12 cellular contexts compared by ENCODE assay signal in genomic region chrX:101208152-101208905, GRCh38. TPM values are rescaled to one million over a fixed set of nuclear protein-coding genes. Genes with fewer than 3 reads are reported as not detected.
DNase-seq lines count a peak whose midpoint lies in the region; ATAC-seq and TF ChIP-seq lines count a peak whose summit lies in the region.
"Had no signal": no experiment of that assay in that cellular context is flagged by ENCODE, and none has a peak within 500 bp of the region (broad histone marks: within the 10 kb centered on the region; RNA-seq: fewer than 3 reads in every experiment).

No MANE protein-coding gene starts in this region.

- no peak overlapping the region for H2BK5ac ChIP-seq in mesendoderm (ENCODE audit: low read length)

- H3K56ac ChIP-seq in mesendoderm (ENCODE audit: low read length), result no peak overlapping the region

- no peaks in the 10 kb centered on the region for H3K79me2 ChIP-seq in mesendoderm (ENCODE audit: control insufficient read depth, insufficient read depth, low read length)

- H3K4me2 ChIP-seq in mesendoderm (ENCODE audit: low read length), result no peak overlapping the region
- H3K4me2 ChIP-seq: KMS-11 had no signal

- no peaks in the 10 kb centered on the region for H3K79me1 ChIP-seq in mesendoderm (ENCODE audit: low read length)

- no peak overlapping the region for H4K8ac ChIP-seq in mesendoderm (ENCODE audit: low read depth, low read length)

- H3K36me3 ChIP-seq in mesendoderm (ENCODE audit: control insufficient read depth, insufficient read depth, low read length), result no peaks in the 10 kb centered on the region
- H3K36me3 ChIP-seq: cardiac muscle cell, neutrophil had no signal

- no peak overlapping the region for H3K9ac ChIP-seq in mesendoderm (ENCODE audit: low read length)
- H3K9ac ChIP-seq: KMS-11 had no signal

- H3K4me1 ChIP-seq in mesendoderm (ENCODE audit: control insufficient read depth, low read depth, low read length), result no peaks in the 10 kb centered on the region

- no CpG with 5 or more reads among the region's 4 CpGs for WGBS in mesendoderm (ENCODE audit: extremely low coverage, insufficient coverage, low lambda C conversion rate)

- H3K4ac ChIP-seq in mesendoderm (ENCODE audit: low read depth, low read length), result no peak overlapping the region

- DNase-seq in GM12864 (ENCODE audit: low read depth) (peak; percentile 21), kidney glomerular epithelial cell (lab: John Stamatoyannopoulos, UW) (peak; percentile 30), SHP77 (lab: John Stamatoyannopoulos, UW) (no peak), NCI-H2227 (lab: John Stamatoyannopoulos, UW; ENCODE audit: unreplicated experiment) (no peak), mesendoderm (no peak)
- DNase-seq: activated B cell treated with CpG ODN at 0.5 μM for 24 hours had no signal

- H2BK120ac ChIP-seq in mesendoderm (ENCODE audit: low read depth, low read length), result no peak overlapping the region

- H3K27ac ChIP-seq in mesendoderm (ENCODE audit: low read depth, low read length), result no peak overlapping the region
- H3K27ac ChIP-seq: cardiac muscle cell, KMS-11, neutrophil had no signal

- no peak overlapping the region for H2BK15ac ChIP-seq in mesendoderm (replicated peaks; ENCODE audit: low read depth)

- TF ChIP-seq CTCF in GM12864 (IDR thresholded peaks at IDR 0.05; ENCODE audit: low read depth, low read length, missing control alignments), result no peak

- ATAC-seq in GM19452 (IDR thresholded peaks at IDR 0.05; ENCODE audit: unreplicated experiment), result peak; percentile 63
- ATAC-seq in HG03565 (IDR thresholded peaks at IDR 0.05; ENCODE audit: unreplicated experiment), result peak; percentile 78
- no peak for ATAC-seq in HG03432 (IDR thresholded peaks at IDR 0.05; ENCODE audit: unreplicated experiment)

- H3K27me3 ChIP-seq in mesendoderm (ENCODE audit: insufficient read depth, low read length, poor library complexity), result no peaks in the 10 kb centered on the region
- H3K27me3 ChIP-seq: cardiac muscle cell, neutrophil had no signal

- H4K5ac ChIP-seq in mesendoderm (ENCODE audit: low read length), result no peak overlapping the region

- H3K18ac ChIP-seq in mesendoderm (ENCODE audit: low read length), result no peak overlapping the region

- no peak overlapping the region for H3K4me3 ChIP-seq in GM12864 (ENCODE audit: low read depth, low read length)
- no peak overlapping the region for H3K4me3 ChIP-seq in mesendoderm (ENCODE audit: low read length)
- H3K4me3 ChIP-seq: cardiac muscle cell had no signal

- H3K23ac ChIP-seq in mesendoderm (ENCODE audit: low read length), result no peak overlapping the region

- H2AK5ac ChIP-seq in mesendoderm (ENCODE audit: low read length), result no peak overlapping the region

RNA-seq across cellular contexts. Expression of gene DRP2, which starts 11.3 kb away (rescaled TPM):
- polyA plus RNA-seq in mesendoderm (2013, experiment 1 of 2), result 0.11 TPM
- polyA plus RNA-seq in mesendoderm (2013, experiment 2 of 2), result 0.11 TPM

Comparison
In these comparisons a context has a peak if more than half of its experiments do, and no peak if none do; other contexts are left out.
1. DNase-seq: peak in GM12864 (single experiment) and kidney glomerular epithelial cell (single experiment); none in SHP77 (0 of 2), NCI-H2227 (single experiment) and mesendoderm (single experiment).